9 cellular contexts compared by ENCODE assay signal in the genomic region with DNA sequence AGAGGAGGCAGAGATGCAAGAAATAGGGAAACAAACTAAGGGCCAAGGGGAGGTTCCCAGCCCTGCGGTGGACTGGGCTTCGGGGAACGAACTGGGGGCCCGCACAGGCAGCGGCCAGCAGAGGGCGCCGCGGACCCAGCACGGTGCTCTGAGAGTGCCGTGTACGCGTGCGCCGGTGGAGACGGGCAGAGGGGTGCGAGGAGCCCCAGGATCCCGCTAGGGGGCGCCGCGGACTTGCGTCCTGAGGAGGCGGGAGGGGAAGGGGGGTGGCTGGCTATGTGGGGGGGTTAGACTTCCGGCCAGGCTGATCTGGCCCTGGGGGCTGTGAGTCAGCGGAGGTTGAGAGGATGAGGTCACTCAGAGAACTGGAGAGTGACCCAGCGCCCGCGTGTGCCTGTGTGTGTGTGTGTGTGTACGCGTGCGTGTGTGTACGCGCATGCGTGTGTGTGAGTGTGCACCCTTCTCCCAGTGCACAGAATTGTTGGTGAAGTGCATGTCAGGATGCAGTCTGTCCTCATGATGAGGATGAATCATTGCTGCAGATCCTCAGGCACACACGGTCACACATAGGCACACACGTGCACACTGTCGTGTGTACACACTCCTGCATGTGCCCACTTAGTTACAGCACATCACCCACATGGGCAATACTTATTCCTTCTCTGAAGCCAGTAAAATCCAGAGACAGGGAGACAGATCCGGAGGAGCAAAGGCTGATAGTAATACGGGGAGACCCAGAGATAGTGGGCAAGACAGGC. TPM values are rescaled to one million over a fixed set of nuclear protein-coding genes. Genes with fewer than 3 reads are reported as not detected.
DNase-seq lines count a peak whose midpoint lies in the region; ATAC-seq lines count a peak whose summit lies in the region.
"Had no signal": no experiment of that assay in that cellular context is flagged by ENCODE, and none has a peak within 500 bp of the region (broad histone marks: within the 10 kb centered on the region; RNA-seq: fewer than 3 reads in every experiment).

No MANE protein-coding gene starts in this region.

- H3K9me3 ChIP-seq in BLaER1 treated with 17β-estradiol and CSF1 and Interleukin-3, amounts not matched to agents 10 nM and 100 nM (replicated peaks in 1 of 11): no peaks in the 10 kb centered on the region
- no peaks in the 10 kb centered on the region for H3K9me3 ChIP-seq in effector memory CD4-positive, alpha-beta T cell (ENCODE audit: control insufficient read depth, low read length)

- H3K4me3 ChIP-seq in BLaER1 treated with 17β-estradiol and CSF1 and Interleukin-3, amounts not matched to agents 10 nM and 100 nM: no peak overlapping the region; a peak in 1 of 20 replicates
- H3K4me3 ChIP-seq in effector memory CD4-positive, alpha-beta T cell (ENCODE audit: insufficient read depth, low read depth, low read length, poor library complexity, severe bottlenecking): no peak overlapping the region

- peak overlapping the region in 8 of 11 experiments; percentile 48 to 70 (median 64); a peak in 15 of 22 replicates for H3K27ac ChIP-seq in BLaER1 treated with 17β-estradiol and CSF1 and Interleukin-3, amounts not matched to agents 10 nM and 100 nM
- H3K27ac ChIP-seq in effector memory CD4-positive, alpha-beta T cell (ENCODE audit: insufficient read depth, low read length, poor library complexity, severe bottlenecking): no peak overlapping the region

- peak; percentile 50 for ATAC-seq in GM19395 (IDR thresholded peaks at IDR 0.05; ENCODE audit: unreplicated experiment)

- peaks cover 22 to 40% (median 36%) of the 10 kb centered on the region in 11 experiments for H3K27me3 ChIP-seq in BLaER1 treated with 17β-estradiol and CSF1 and Interleukin-3, amounts not matched to agents 10 nM and 100 nM
- H3K27me3 ChIP-seq in effector memory CD4-positive, alpha-beta T cell (replicated peaks; ENCODE audit: control insufficient read depth, insufficient read depth, low read length, poor library complexity, severe bottlenecking): peaks cover 14% of the 10 kb centered on the region

- H3K4me1 ChIP-seq in BLaER1 treated with 17β-estradiol and CSF1 and Interleukin-3, amounts not matched to agents 10 nM and 100 nM: peaks cover 79 to 93% (median 86%) of the 10 kb centered on the region in 10 experiments
- H3K4me1 ChIP-seq in effector memory CD4-positive, alpha-beta T cell (ENCODE audit: control insufficient read depth, insufficient read depth, low read length, poor library complexity, severe bottlenecking): peaks cover 53% of the 10 kb centered on the region

- H3K36me3 ChIP-seq in BLaER1 treated with 17β-estradiol and CSF1 and Interleukin-3, amounts not matched to agents 10 nM and 100 nM: no peaks in the 10 kb centered on the region
- no peaks in the 10 kb centered on the region for H3K36me3 ChIP-seq in effector memory CD4-positive, alpha-beta T cell (ENCODE audit: control insufficient read depth, insufficient read depth, low read length)

- DNase-seq in HT1080 (ENCODE audit: low read depth) (peak; percentile 96), NK-92 (lab: John Stamatoyannopoulos, UW; ENCODE audit: unreplicated experiment) (peak; percentile 32), mesenteric fat pad (ENCODE audit: low spot score) (peak; percentile 99)
- peak; percentile 97 for DNase-seq in activated CD8-positive, alpha-beta memory T cell treated with anti-CD3 and anti-CD28 coated beads for 24 hours
- DNase-seq in effector memory CD4-positive, alpha-beta T cell: peak; percentile 72 to 83 (median 83)
- DNase-seq in stimulated activated CD8-positive, alpha-beta memory T cell treated with anti-CD3 and anti-CD28 coated beads, Interleukin-12 subunit alpha, Interleukin-12 subunit beta, amount 100 ng/mL, for 4 hours (ENCODE audit: low read depth): peak; percentile 76

- peak overlapping the region in 8 of 11 experiments; percentile 0 to 62 (median 34); a peak in 10 of 22 replicates for H3K9ac ChIP-seq in BLaER1 treated with 17β-estradiol and CSF1 and Interleukin-3, amounts not matched to agents 10 nM and 100 nM

- H4K20me1 ChIP-seq in BLaER1 treated with 17β-estradiol and CSF1 and Interleukin-3, amounts not matched to agents 10 nM and 100 nM: peaks cover 0 to 37% (median 16%) of the 10 kb centered on the region in 11 experiments; a peak in 15 of 22 replicates

- peak overlapping the region; percentile 86 to 99 (median 95) for H3K4me2 ChIP-seq in BLaER1 treated with 17β-estradiol and CSF1 and Interleukin-3, amounts not matched to agents 10 nM and 100 nM

RNA-seq across cellular contexts. Expression of a gene that starts 17.0 kb away (rescaled TPM):
- 0.03 and 0.13 TPM in 2 replicates for total RNA-seq in HT1080 (2014; rRNA removed; shearing (Covaris generic))
- not detected in 2 replicates for polyA plus RNA-seq in HT1080 (2015; cell fraction: cytosol; rRNA removed)
- polyA plus RNA-seq in HT1080 (2015; cell fraction: nucleus; rRNA removed): 0.25 and 0.44 TPM in 2 replicates
- 49.5 TPM for total RNA-seq in mesenteric fat pad
- total RNA-seq: T-helper 2 cell treated with Interferon-gamma antibody and Interleukin-4, amounts not matched to agents 100 ng/mL and 5 ng/mL, for 36 hours had no signal

RNA-seq across cellular contexts. Expression of a gene that starts 18.3 kb away (rescaled TPM):
- total RNA-seq in HT1080 (2014; rRNA removed; shearing (Covaris generic)): 0.03 TPM in 1 of 2 replicates, not detected in the other
- polyA plus RNA-seq in HT1080 (2015; cell fraction: cytosol; rRNA removed): not detected in 2 replicates
- polyA plus RNA-seq in HT1080 (2015; cell fraction: nucleus; rRNA removed): not detected in 2 replicates
- 0.16 TPM for total RNA-seq in mesenteric fat pad
- total RNA-seq: T-helper 2 cell treated with Interferon-gamma antibody and Interleukin-4, amounts not matched to agents 100 ng/mL and 5 ng/mL, for 36 hours had no signal

RNA-seq across cellular contexts. Expression of a gene that starts 41.0 kb away (rescaled TPM):
- total RNA-seq in HT1080 (2014; rRNA removed; shearing (Covaris generic)): not detected in 2 replicates
- polyA plus RNA-seq in HT1080 (2015; cell fraction: cytosol; rRNA removed): 0.09 and 0.36 TPM in 2 replicates
- not detected in 2 replicates for polyA plus RNA-seq in HT1080 (2015; cell fraction: nucleus; rRNA removed)
- total RNA-seq in mesenteric fat pad: 0.35 TPM
- total RNA-seq: T-helper 2 cell treated with Interferon-gamma antibody and Interleukin-4, amounts not matched to agents 100 ng/mL and 5 ng/mL, for 36 hours had no signal

RNA-seq across cellular contexts. Expression of a gene that starts 45.2 kb away (rescaled TPM):
- total RNA-seq in HT1080 (2014; rRNA removed; shearing (Covaris generic)): 6.0 and 8.6 TPM in 2 replicates
- 4.8 and 6.8 TPM in 2 replicates for polyA plus RNA-seq in HT1080 (2015; cell fraction: cytosol; rRNA removed)
- 4.4 and 4.8 TPM in 2 replicates for polyA plus RNA-seq in HT1080 (2015; cell fraction: nucleus; rRNA removed)
- total RNA-seq in mesenteric fat pad: 6.7 TPM

RNA-seq across cellular contexts. Expression of a gene that starts 58.9 kb away (rescaled TPM):
- 42.5 and 52.7 TPM in 2 replicates for total RNA-seq in HT1080 (2014; rRNA removed; shearing (Covaris generic))
- 30.9 and 34.9 TPM in 2 replicates for polyA plus RNA-seq in HT1080 (2015; cell fraction: cytosol; rRNA removed)
- 41.5 and 53.5 TPM in 2 replicates for polyA plus RNA-seq in HT1080 (2015; cell fraction: nucleus; rRNA removed)
- total RNA-seq in mesenteric fat pad: 40.4 TPM

Comparison
In these comparisons a context has a peak if more than half of its experiments do, and no peak if none do; other contexts are left out.
1. DNase-seq: peak in every context shown above with its lines; median percentile 99 in mesenteric fat pad; 97 in activated CD8-positive, alpha-beta memory T cell treated with anti-CD3 and anti-CD28 coated beads for 24 hours; 96 in HT1080; 83 in effector memory CD4-positive, alpha-beta T cell; 76 in stimulated activated CD8-positive, alpha-beta memory T cell treated with anti-CD3 and anti-CD28 coated beads, Interleukin-12 subunit alpha, Interleukin-12 subunit beta, amount 100 ng/mL, for 4 hours; 32 in NK-92.
2. RNA of a gene that starts 17.0 kb away (total RNA-seq): 49.5 TPM in mesenteric fat pad (single experiment); 0.03 to 0.13 TPM in HT1080; every median in the first group is over 10 times any median in the second.